8 cellular contexts compared by ENCODE assay signal in genomic region chr19:54029930-54030490, GRCh38. TPM values are rescaled to one million over a fixed set of nuclear protein-coding genes. Genes with fewer than 3 reads are reported as not detected.
DNase-seq lines count a peak whose midpoint lies in the region; ATAC-seq and TF ChIP-seq lines count a peak whose summit lies in the region.

No MANE protein-coding gene starts in this region.

- H3K27me3 Mint-ChIP-seq in H9 (ENCODE audit: low read depth): no peaks in the 10 kb centered on the region; the same call in 1 of the 2 replicates

- no peak overlapping the region for H3K4ac ChIP-seq in H9 (ENCODE audit: low read depth, low read length)

- H3K36me3 ChIP-seq in PC-9 (ENCODE audit: low read depth) (no peaks in the 10 kb centered on the region), prostate gland (no peaks in the 10 kb centered on the region)

- H2BK20ac ChIP-seq in H9 (ENCODE audit: low read depth, low read length, poor library complexity, severe bottlenecking): no peak overlapping the region

- no peak overlapping the region for H4K5ac ChIP-seq in H9 (ENCODE audit: insufficient read length, low read depth, low read length)

- no peak overlapping the region for H3K56ac ChIP-seq in H9 (ENCODE audit: insufficient read length, low read depth, low read length)

- CTCF ChIA-PET in PC-9 (lab: Charles Lee): interaction anchor here (0.5 to 1.2 kb wide), 21 partner anchors 10 to 719 kb away, joined by 3 to 42 read pairs (median 4); partner anchors contain the start of genes CNOT3 and MYADM

- no peak overlapping the region for H4K8ac ChIP-seq in H9 (replicated peaks; ENCODE audit: insufficient read length, low read depth, low read length)

- H3K9me3 ChIP-seq in H9 (ENCODE audit: control insufficient read depth, low read depth, low read length) (no peaks in the 10 kb centered on the region), PC-9 (ENCODE audit: insufficient read depth, low read depth) (no peaks in the 10 kb centered on the region), prostate gland (no peaks in the 10 kb centered on the region)

- H3K23me2 ChIP-seq in H9 (ENCODE audit: insufficient read length, low read depth, low read length, poor library complexity, severe bottlenecking): no peaks in the 10 kb centered on the region

- H2BK120ac ChIP-seq in H9 (ENCODE audit: low read depth, low read length, poor library complexity, severe bottlenecking): no peak overlapping the region

- ATAC-seq in GM18511 (IDR thresholded peaks at IDR 0.05; ENCODE audit: unreplicated experiment) (no peak), HG02759 (IDR thresholded peaks at IDR 0.05; ENCODE audit: unreplicated experiment) (no peak)

- no TSS peak for BruUV-seq in PC-9 (replicated peaks; lab: Mats Ljungman, UMichigan)

- H3K4me2 ChIP-seq in H9 (ENCODE audit: insufficient read depth, insufficient read length, low read length): no peak overlapping the region
- H3K4me2 ChIP-seq in PC-9: no peak overlapping the region

- H2AFZ ChIP-seq in H9 (ENCODE audit: low read length) (no peak overlapping the region), PC-9 (no peak overlapping the region)

- TF ChIP-seq CTCF in H9 (conservative IDR thresholded peaks at IDR 0.05) (peak; percentile 75), PC-9 (conservative IDR thresholded peaks at IDR 0.05) (peak; percentile 87), prostate gland (IDR thresholded peaks at IDR 0.05) (peak in 3 of 4 experiments; percentile 42 to 56 (median 44))

- no peak overlapping the region for H3K23ac ChIP-seq in H9 (ENCODE audit: insufficient read length, low read depth, low read length)

- peaks cover 0 to 3% of the 10 kb centered on the region in 2 experiments; a peak in 1 of 5 replicates for H3K9me3 Mint-ChIP-seq in H9

- H3K4me3 ChIP-seq in PC-9 (no peak overlapping the region), prostate gland (no peak overlapping the region)

- no peak overlapping the region for H3T11ph ChIP-seq in H9 (ENCODE audit: low read length)

- no peaks in the 10 kb centered on the region for H3K79me1 ChIP-seq in H9 (ENCODE audit: insufficient read depth, low read depth, low read length, poor library complexity, severe bottlenecking)

- H3K27ac ChIP-seq in H9 (ENCODE audit: insufficient read length, low read depth, low read length): no peak overlapping the region
- H3K27ac ChIP-seq in PC-9: no peak overlapping the region
- H3K27ac ChIP-seq in prostate gland: no peak overlapping the region

- H3K27me3 ChIP-seq in H9 (ENCODE audit: insufficient read depth, low read length): no peaks in the 10 kb centered on the region
- H3K27me3 ChIP-seq in PC-9 (ENCODE audit: insufficient read depth, low read depth): no peaks in the 10 kb centered on the region
- peaks cover 2% of the 10 kb centered on the region for H3K27me3 ChIP-seq in prostate gland (replicated peaks; ENCODE audit: insufficient read depth)

- H3K9me2 ChIP-seq in PC-9 (ENCODE audit: insufficient read depth): no peaks in the 10 kb centered on the region

- no peak overlapping the region for H3K18ac ChIP-seq in H9 (ENCODE audit: insufficient read length, low read depth, low read length)

- H3K9ac ChIP-seq in H9 (ENCODE audit: extremely low read depth, insufficient read length, low read length): no peak overlapping the region

- H3K79me2 ChIP-seq in H9 (ENCODE audit: insufficient read depth, low read length) (no peaks in the 10 kb centered on the region), PC-9 (ENCODE audit: low read depth) (no peaks in the 10 kb centered on the region)

- WGBS in H9 (ENCODE audit: extremely low coverage, insufficient read length, low lambda C conversion rate): no CpG with 5 or more reads among the region's 9 CpGs
- 28% methylated on average over 9 of the region's 9 CpGs for WGBS in prostate gland

- peaks cover 23 to 24% of the 10 kb centered on the region in 2 experiments for H3K4me1 Mint-ChIP-seq in H9

- POLR2A ChIA-PET in PC-9 (lab: Charles Lee; ENCODE audit: unreplicated experiment): interaction anchor here (0.6 to 0.7 kb wide), 4 partner anchors 50 to 399 kb away, joined by 3 to 20 read pairs (median 5); no protein-coding TSS in a partner anchor

- peaks cover under 1% of the 10 kb centered on the region; the same call in 1 of the 2 replicates for H3F3A ChIP-seq in PC-9 (ENCODE audit: insufficient read depth, low read depth)

- peak; percentile 73 for DNase-seq in Ammon's horn (ENCODE audit: low spot score)
- DNase-seq in H9: peak; percentile 90
- peak; percentile 65 to 68 for DNase-seq in PC-9
- DNase-seq in activated effector memory CD4-positive, alpha-beta T cell treated with Interleukin-2 at 50 U/mL for 16 hours: peak; percentile 10
- DNase-seq in globus pallidus (ENCODE audit: low spot score): peak; percentile 26
- peak; percentile 34 for DNase-seq in prostate gland (ENCODE audit: low spot score)

- H2AK5ac ChIP-seq in H9 (ENCODE audit: insufficient read length, low read length): no peak overlapping the region

- peak overlapping the region in 1 of 2 experiments; percentile 5; a peak in 1 of 5 replicates for H3K4me3 Mint-ChIP-seq in H9

- intact Hi-C loops in PC-9 (cut with micrococcal nuclease; ENCODE audit: unreplicated experiment) (loop anchor here (1.0 to 10.0 kb wide), 2 partner anchors 237 to 835 kb away; partner anchors contain the start of gene ZNF665), prostate gland (cut with DNase I) (no loop called here)

- H4K91ac ChIP-seq in H9 (ENCODE audit: insufficient read length, low read depth, low read length): no peak overlapping the region

- H4K20me1 ChIP-seq in H9 (ENCODE audit: control insufficient read depth, insufficient read depth, insufficient read length) (no peaks in the 10 kb centered on the region), PC-9 (ENCODE audit: insufficient read depth) (no peaks in the 10 kb centered on the region)

- H3K4me1 ChIP-seq in H9 (ENCODE audit: insufficient read depth, low read length) (peaks cover 3% of the 10 kb centered on the region), PC-9 (replicated peaks; ENCODE audit: insufficient read depth) (peaks cover 15% of the 10 kb centered on the region), prostate gland (replicated peaks) (no peaks in the 10 kb centered on the region)

- no peak overlapping the region; the same call in 1 of the 2 replicates for H3K14ac ChIP-seq in H9 (ENCODE audit: insufficient read depth, low read length)

- peaks cover 0 to 3% (median 0%) of the 10 kb centered on the region in 3 experiments; a peak in 2 of 7 replicates for H3K36me3 Mint-ChIP-seq in H9 (ENCODE audit: insufficient read depth in 1 of 3, low read depth in 3 of 3)

- H2BK15ac ChIP-seq in H9 (ENCODE audit: low read depth, low read length): no peak overlapping the region

- peak overlapping the region in 2 of 3 experiments; percentile 1 to 10; a peak in 4 of 7 replicates for H3K27ac Mint-ChIP-seq in H9

- TF ChIP-seq POLR2A in prostate gland (IDR thresholded peaks at IDR 0.05): no peak

- no peak overlapping the region for H2BK12ac ChIP-seq in H9 (ENCODE audit: insufficient read length, low read depth, low read length)

- H2BK5ac ChIP-seq in H9 (ENCODE audit: insufficient read length, low read length): no peak overlapping the region

RNA-seq across cellular contexts. Expression of gene VSTM1, which starts 33.7 kb away (rescaled TPM):
- total RNA-seq in H9 (2021): 0.48 TPM in 1 of 2 replicates, not detected in the other
- 0.59 TPM in 1 of 2 replicates, not detected in the other for total RNA-seq in PC-9 (2021)
- total RNA-seq in prostate gland: 1 to 10 TPM in 1 of 2 donors, not detected in 1; 1.6 TPM

RNA-seq across cellular contexts. Expression of gene CACNG6, which starts 38.6 kb away (rescaled TPM):
- total RNA-seq in H9 (2021): 1.6 and 2.0 TPM in 2 replicates
- total RNA-seq in PC-9 (2021): 11.5 and 18.7 TPM in 2 replicates
- total RNA-seq in prostate gland: 1 to 10 TPM in 1 of 2 donors, not detected in 1; 2.3 TPM

RNA-seq across cellular contexts. Expression of gene TARM1, which starts 51.2 kb away (rescaled TPM):
- total RNA-seq in H9 (2021) (not detected in 2 replicates), PC-9 (2021) (not detected in 2 replicates), prostate gland (1 to 10 TPM in 1 of 2 donors, not detected in 1; 1.6 TPM)

Comparison
In these comparisons a context has a peak if more than half of its experiments do, and no peak if none do; other contexts are left out.
1. DNase-seq: peak in every context shown above with its lines; median percentile 90 in H9; 73 in Ammon's horn; 66 in PC-9; 34 in prostate gland; 26 in globus pallidus; 10 in activated effector memory CD4-positive, alpha-beta T cell treated with Interleukin-2 at 50 U/mL for 16 hours.